15 cellular contexts compared by ENCODE assay signal in genomic region chr7:51789494-51789893, GRCh38.
DNase-seq lines count a peak whose midpoint lies in the region; ATAC-seq, FAIRE-seq and TF ChIP-seq lines count a peak whose summit lies in the region.
"Had no signal": no experiment of that assay in that cellular context is flagged by ENCODE, and none has a peak within 500 bp of the region (broad histone marks: within the 10 kb centered on the region; RNA-seq: fewer than 3 reads in every experiment).

No MANE protein-coding gene starts in this region.

- intact Hi-C loops in mucosa of descending colon (cut with DNase I, micrococcal nuclease), result no loop called here

- DNase-seq in DMS 273 (lab: John Stamatoyannopoulos, UW; ENCODE audit: unreplicated experiment) (peak; percentile 6), DMS 273 treated with DMSO at 0.1 percent for 48 hours (lab: John Stamatoyannopoulos, UW) (no peak), SK-MEL-5 (ENCODE audit: low read depth, low spot score) (peak; percentile 53), mesendoderm (peak; percentile 65), mucosa of descending colon (no peak), RCC 7860 (ENCODE audit: low spot score) (no peak)
- DNase-seq: 8988T; activated CD4-positive, alpha-beta T cell treated with anti-CD3 and anti-CD28 coated beads, Interleukin-2, amount 10 ng/mL, durations not matched to agents 7 days and 5 days; activated T-cell treated with anti-CD3 and anti-CD28 coated beads, Interleukin-2, amount 50 U/mL, for 72 hours; amniotic stem cell; CD8-positive, alpha-beta T cell; esophagus squamous epithelium; NCI-H1436 had no signal

- H3K27ac ChIP-seq in mesendoderm (ENCODE audit: low read depth, low read length), result no peak overlapping the region
- H3K27ac ChIP-seq: esophagus squamous epithelium had no signal

- no peak overlapping the region for H3K23ac ChIP-seq in mesendoderm (ENCODE audit: low read length)

- no peaks in the 10 kb centered on the region for H3K79me1 ChIP-seq in mesendoderm (ENCODE audit: low read length)

- H3K56ac ChIP-seq in mesendoderm (ENCODE audit: low read length), result no peak overlapping the region

- H2BK15ac ChIP-seq in mesendoderm (replicated peaks; ENCODE audit: low read depth), result no peak overlapping the region

- in situ Hi-C loops in SK-MEL-5 (cut with HindIII; ENCODE audit: low pct_unique_long_range_greater_than_20kb, low sequenced_read_pairs), result no loop called here

- H2AK5ac ChIP-seq in mesendoderm (ENCODE audit: low read length), result no peak overlapping the region

- H2BK5ac ChIP-seq in mesendoderm (ENCODE audit: low read length), result no peak overlapping the region

- H3K79me2 ChIP-seq in mesendoderm (ENCODE audit: control insufficient read depth, insufficient read depth, low read length), result no peaks in the 10 kb centered on the region

- ATAC-seq in mucosa of descending colon, result no peak
- ATAC-seq in HG02981 (IDR thresholded peaks at IDR 0.05; ENCODE audit: unreplicated experiment), result no peak
- ATAC-seq: activated T-cell treated with anti-CD3 and anti-CD28 coated beads, Interleukin-2, amount 50 U/mL, for 72 hours; CD8-positive, alpha-beta T cell had no signal

- no peak overlapping the region for H4K8ac ChIP-seq in mesendoderm (ENCODE audit: low read depth, low read length)

- no peak overlapping the region for H2BK120ac ChIP-seq in mesendoderm (ENCODE audit: low read depth, low read length)

- no peak overlapping the region for H4K5ac ChIP-seq in mesendoderm (ENCODE audit: low read length)

- H3K4ac ChIP-seq in mesendoderm (ENCODE audit: low read depth, low read length), result no peak overlapping the region

- H3K9me3 ChIP-seq in mucosa of descending colon, result no peaks in the 10 kb centered on the region
- H3K9me3 ChIP-seq: esophagus squamous epithelium had no signal

- H3K4me3 ChIP-seq in mesendoderm (ENCODE audit: low read length), result no peak overlapping the region
- H3K4me3 ChIP-seq in mucosa of descending colon, result no peak overlapping the region
- H3K4me3 ChIP-seq: esophagus squamous epithelium had no signal

- H3K4me1 ChIP-seq in mesendoderm (ENCODE audit: control insufficient read depth, low read depth, low read length) (no peaks in the 10 kb centered on the region), mucosa of descending colon (ENCODE audit: low read depth) (no peaks in the 10 kb centered on the region)
- H3K4me1 ChIP-seq: esophagus squamous epithelium had no signal

- H3K18ac ChIP-seq in mesendoderm (ENCODE audit: low read length), result no peak overlapping the region

- no peak overlapping the region for H3K9ac ChIP-seq in mesendoderm (ENCODE audit: low read length)

- FAIRE-seq in RCC 7860 (lab: Jason Lieb, UNC), result no peak

- H3K36me3 ChIP-seq in mesendoderm (ENCODE audit: control insufficient read depth, insufficient read depth, low read length) (no peaks in the 10 kb centered on the region), mucosa of descending colon (ENCODE audit: low read depth) (no peaks in the 10 kb centered on the region)
- H3K36me3 ChIP-seq: esophagus squamous epithelium had no signal

- no peak overlapping the region for H3K4me2 ChIP-seq in mesendoderm (ENCODE audit: low read length)

- TF ChIP-seq CTCF in LNCAP (IDR thresholded peaks at IDR 0.05) (peak; percentile 57), mucosa of descending colon (IDR thresholded peaks at IDR 0.05) (no peak)

- H3K27me3 ChIP-seq in mesendoderm (ENCODE audit: insufficient read depth, low read length, poor library complexity), result no peaks in the 10 kb centered on the region
- H3K27me3 ChIP-seq: esophagus squamous epithelium had no signal

Comparison
In these comparisons a context has a peak if more than half of its experiments do, and no peak if none do; other contexts are left out.
1. DNase-seq: peak in DMS 273 (single experiment), SK-MEL-5 (single experiment) and mesendoderm (single experiment); none in DMS 273 treated with DMSO at 0.1 percent for 48 hours (single experiment), mucosa of descending colon (0 of 3) and RCC 7860 (single experiment).